10 cellular contexts compared by ENCODE assay signal in the genomic region with DNA sequence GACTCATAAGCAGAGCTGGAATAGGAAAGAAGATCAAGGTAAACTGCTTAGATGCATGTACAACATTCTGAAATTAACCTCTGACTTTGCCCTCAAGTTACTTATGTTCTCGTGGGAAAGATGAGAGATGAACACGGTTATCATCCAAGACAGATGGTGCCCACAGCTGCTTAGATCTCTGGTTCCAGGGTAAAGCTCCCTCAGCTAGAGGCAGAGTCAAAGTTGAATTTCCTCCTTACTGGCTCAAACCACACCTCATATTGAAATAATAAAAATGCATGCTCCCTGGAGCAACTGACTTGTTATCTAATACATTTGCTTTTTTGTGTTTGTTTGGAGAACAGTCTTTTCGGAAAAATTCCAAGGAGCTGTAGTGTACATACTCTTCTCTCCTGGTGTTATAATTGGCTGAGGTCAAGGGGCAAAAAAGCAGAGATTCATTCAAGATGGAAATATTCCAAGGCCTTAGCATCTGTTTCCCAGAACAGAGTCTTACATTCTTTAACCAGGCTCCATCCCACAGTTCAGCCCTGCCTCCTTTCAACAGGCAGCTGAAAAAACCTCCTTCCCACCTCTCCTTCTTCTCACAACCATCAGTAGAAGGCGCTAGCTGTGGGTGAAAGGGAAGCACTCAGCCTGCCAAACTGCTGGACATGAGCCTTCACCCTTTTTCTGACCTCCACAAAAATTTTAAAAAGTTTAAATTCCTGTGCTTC. TPM values are rescaled to one million over a fixed set of nuclear protein-coding genes. Genes with fewer than 3 reads are reported as not detected.
DNase-seq lines count a peak whose midpoint lies in the region; ATAC-seq and TF ChIP-seq lines count a peak whose summit lies in the region.
"Had no signal": no experiment of that assay in that cellular context is flagged by ENCODE, and none has a peak within 500 bp of the region (broad histone marks: within the 10 kb centered on the region; RNA-seq: fewer than 3 reads in every experiment).

No MANE protein-coding gene starts in this region.

- peak overlapping the region; percentile 67 for H3K4me3 Mint-ChIP-seq in HFFc6
- H3K4me3 Mint-ChIP-seq in CD4-positive, alpha-beta T cell = no peak overlapping the region

- no peak for TF ChIP-seq POLR2A in spleen (IDR thresholded peaks at IDR 0.05)

- peak overlapping the region; percentile 83 for H3K27ac Mint-ChIP-seq in HFFc6
- H3K27ac Mint-ChIP-seq in CD4-positive, alpha-beta T cell = no peak overlapping the region

- no peaks in the 10 kb centered on the region for H3K9me3 Mint-ChIP-seq in HFFc6
- H3K9me3 Mint-ChIP-seq in CD4-positive, alpha-beta T cell = no peaks in the 10 kb centered on the region

- H3K27ac ChIP-seq in spleen = peak overlapping the region in 7 of 8 donors; percentile 64 to 78 (median 69)
- no peak overlapping the region for H3K27ac ChIP-seq in CD4-positive, alpha-beta T cell (ENCODE audit: low read depth, low read length)

- H3K27me3 Mint-ChIP-seq in HFFc6 (ENCODE audit: insufficient read depth) = peaks cover 9% of the 10 kb centered on the region
- H3K27me3 Mint-ChIP-seq in CD4-positive, alpha-beta T cell = peaks cover 46% of the 10 kb centered on the region

- H3K4me3 ChIP-seq in spleen = no peak overlapping the region
- H3K4me3 ChIP-seq: GM12878 had no signal

- peak; percentile 68 for ATAC-seq in left lobe of liver
- ATAC-seq in CD4-positive, alpha-beta T cell (ENCODE audit: poor library complexity) = no peak
- no peak for ATAC-seq in HG03135 (IDR thresholded peaks at IDR 0.05; ENCODE audit: unreplicated experiment)
- ATAC-seq: GM12878 had no signal

- no peaks in the 10 kb centered on the region for H3K36me3 ChIP-seq in spleen

- POLR2A ChIA-PET in CD4-positive, alpha-beta T cell (lab: Charles Lee) = no interaction called here

- peaks cover 0 to 6% (median 0%) of the 10 kb centered on the region in 6 donors for H3K4me1 ChIP-seq in spleen

- intact Hi-C loops in spleen (cut with DNase I; ENCODE audit: low total_unique reads) = no loop called here
- intact Hi-C loops in CD4-positive, alpha-beta T cell (cut with DNase I, micrococcal nuclease) = no loop called here

- peaks cover 25% of the 10 kb centered on the region for H3K4me1 Mint-ChIP-seq in HFFc6 (ENCODE audit: low read depth)
- no peaks in the 10 kb centered on the region for H3K4me1 Mint-ChIP-seq in CD4-positive, alpha-beta T cell (ENCODE audit: low read depth)

- H3K27me3 ChIP-seq in spleen (replicated peaks in 1 of 7) = no peaks in the 10 kb centered on the region
- H3K27me3 ChIP-seq in CD4-positive, alpha-beta T cell (ENCODE audit: control insufficient read depth, insufficient read depth, low read length) = no peaks in the 10 kb centered on the region

- peak; percentile 86 for DNase-seq in HFFc6
- peak; percentile 9 for DNase-seq in cerebellar cortex (ENCODE audit: low spot score)
- DNase-seq in left lobe of liver (ENCODE audit: low spot score) = no peak
- no peak for DNase-seq in spleen
- DNase-seq in HUDEP-2 (lab: John Stamatoyannopoulos, UW; ENCODE audit: unreplicated experiment in 76 of 76) = no peak
- no peak for DNase-seq in stimulated activated CD4-positive, alpha-beta T cell treated with anti-CD3 and anti-CD28 coated beads, Interleukin-15, amount 100 ng/mL, for 24 hours
- DNase-seq in CD4-positive, alpha-beta T cell = no peak
- DNase-seq: activated CD8-positive, alpha-beta memory T cell treated with anti-CD3 and anti-CD28 coated beads, Interleukin-2, amount 50 U/mL, for 48 hours had no signal

- H3K9me3 ChIP-seq in spleen = no peaks in the 10 kb centered on the region
- no peaks in the 10 kb centered on the region for H3K9me3 ChIP-seq in CD4-positive, alpha-beta T cell (ENCODE audit: control insufficient read depth, low read length)

- WGBS in spleen, 5 donors = 55 to 70% (median 59%) methylated on average over 4 of the region's 4 CpGs

- H3K36me3 Mint-ChIP-seq in HFFc6 (ENCODE audit: low read depth) = no peaks in the 10 kb centered on the region
- H3K36me3 Mint-ChIP-seq in CD4-positive, alpha-beta T cell (ENCODE audit: low read depth) = no peaks in the 10 kb centered on the region

- TF ChIP-seq CTCF in HFFc6 (IDR thresholded peaks at IDR 0.05) = peak; percentile 36; the same call in 1 of the 2 replicates
- TF ChIP-seq CTCF in spleen (IDR thresholded peaks at IDR 0.05 in 8 of 11, conservative IDR thresholded peaks at IDR 0.05 in 3 of 11) = no peak
- TF ChIP-seq CTCF in CD4-positive, alpha-beta T cell (IDR thresholded peaks at IDR 0.05) = no peak

- CTCF ChIA-PET in CD4-positive, alpha-beta T cell (lab: Charles Lee) = no interaction called here

RNA-seq across cellular contexts. Expression of a gene that starts 43.6 kb away (rescaled TPM):
- not detected for total RNA-seq in HFFc6 (2021; fragmentation: NEBNext Ultra II Directional; extraction: Animal tissue kit (Norgen Biotek cat#: 25700))
- total RNA-seq in left lobe of liver = 8.1 TPM
- total RNA-seq in spleen = 1 to 10 TPM in 5 of 7 donors, under 1 TPM in 1, not detected in 1; 0.40 to 4.6 (median 2.5) TPM
- 1 to 10 TPM in 1 of 3 donors, under 1 TPM in 2; 0.26 to 1.4 (median 0.43) TPM for polyA plus RNA-seq in spleen
- not detected for total RNA-seq in CD4-positive, alpha-beta T cell
- total RNA-seq: GM12878 had no signal
- polyA plus RNA-seq: GM12878 had no signal

RNA-seq across cellular contexts. Expression of a gene that starts 50.8 kb away (rescaled TPM):
- total RNA-seq in HFFc6 (2021; fragmentation: NEBNext Ultra II Directional; extraction: Animal tissue kit (Norgen Biotek cat#: 25700)) = under 1 TPM in 4 of 6 experiments, not detected in 2; 0.23 to 0.89 (median 0.40) TPM
- total RNA-seq in left lobe of liver (360 TPM), spleen (1 to 10 TPM in 1 of 7 donors, under 1 TPM in 1, not detected in 5; 0.20 to 1.0 TPM)
- polyA plus RNA-seq in spleen = under 1 TPM; 0.46 to 0.70 (median 0.64) TPM
- total RNA-seq in CD4-positive, alpha-beta T cell = not detected

Comparison
In these comparisons a context has a peak if more than half of its experiments do, and no peak if none do; other contexts are left out.
1. DNase-seq: peak in HFFc6 (single experiment) and cerebellar cortex (single experiment); none in left lobe of liver (single experiment), spleen (single experiment), HUDEP-2 (0 of 76), stimulated activated CD4-positive, alpha-beta T cell treated with anti-CD3 and anti-CD28 coated beads, Interleukin-15, amount 100 ng/mL, for 24 hours (single experiment) and CD4-positive, alpha-beta T cell (0 of 10).
2. RNA of a gene that starts 50.8 kb away (total RNA-seq): 360 TPM in left lobe of liver (single experiment); 0.23 to 0.89 TPM in HFFc6, 0.20 to 1.0 TPM in spleen and not detected in CD4-positive, alpha-beta T cell; every median in the first group is over 100 times any median in the second.